In genomic region chr11:96254087-96254486, GRCh38 we compare ENCODE assay signal across 8 cellular contexts.
A peak's percentile ranks its signal among the peaks of the same experiment; 100 is the strongest.
DNase-seq lines count a peak whose midpoint lies in the region; ATAC-seq and TF ChIP-seq lines count a peak whose summit lies in the region.

No MANE protein-coding gene starts in this region.

- CTCF ChIA-PET in mammary epithelial cell (lab: Charles Lee; ENCODE audit: low non-redundant PET) = no interaction called here

- intact Hi-C loops in mammary epithelial cell (cut with micrococcal nuclease) = no loop called here
- intact Hi-C loops in colonic mucosa (cut with DNase I) = no loop called here

- 1% methylated on average over 7 of the region's 7 CpGs for WGBS in mammary epithelial cell (ENCODE audit: low coverage, missing lambda C conversion rate)

- H3K36me3 ChIP-seq in HUES6 (ENCODE audit: control insufficient read depth, insufficient read depth, low read length) (no peaks in the 10 kb centered on the region), mammary epithelial cell (ENCODE audit: insufficient read depth, low read length) (no peaks in the 10 kb centered on the region), colonic mucosa (no peaks in the 10 kb centered on the region)

- H3K4me3 ChIP-seq in HUES6 (ENCODE audit: low read depth, low read length) = no peak overlapping the region
- peak overlapping the region in 2 of 3 experiments; percentile 21 to 30 for H3K4me3 ChIP-seq in mammary epithelial cell (replicated peaks in 1 of 3; ENCODE audit: insufficient read depth in 1 of 3, low read depth in 2 of 3, low read length in 3 of 3)
- no peak overlapping the region for H3K4me3 ChIP-seq in colonic mucosa

- no peaks in the 10 kb centered on the region for H4K20me1 ChIP-seq in mammary epithelial cell (ENCODE audit: insufficient read depth, low read length)

- TF ChIP-seq CTCF in mammary epithelial cell (conservative IDR thresholded peaks at IDR 0.05 in 1 of 2, IDR thresholded peaks at IDR 0.05 in 1 of 2; ENCODE audit: extremely low read depth in 1 of 2, insufficient read depth in 1 of 2, low read depth in 1 of 2, low read length in 2 of 2) = no peak
- TF ChIP-seq CTCF in colonic mucosa (IDR thresholded peaks at IDR 0.05) = no peak

- ATAC-seq in GM21423 (IDR thresholded peaks at IDR 0.05; ENCODE audit: unreplicated experiment) = peak; percentile 58
- ATAC-seq in GM19455 (IDR thresholded peaks at IDR 0.05; ENCODE audit: unreplicated experiment) = no peak

- H3K4me1 ChIP-seq in HUES6 (ENCODE audit: control insufficient read depth, insufficient read depth, low read length) = peaks cover 38% of the 10 kb centered on the region
- peaks cover 32% of the 10 kb centered on the region for H3K4me1 ChIP-seq in mammary epithelial cell (ENCODE audit: insufficient read depth, low read length)
- peaks cover 3% of the 10 kb centered on the region for H3K4me1 ChIP-seq in colonic mucosa

- H3K27ac ChIP-seq in HUES6 (ENCODE audit: low read depth, low read length) (peak overlapping the region; percentile 41; the same call in 1 of the 2 replicates), mammary epithelial cell (ENCODE audit: insufficient read depth, low read depth, low read length) (peak overlapping the region; percentile 45), colonic mucosa (no peak overlapping the region)

- H3K79me2 ChIP-seq in mammary epithelial cell (ENCODE audit: insufficient read depth, low read length) = peaks cover 45% of the 10 kb centered on the region

- H3K27me3 ChIP-seq in HUES6 (ENCODE audit: control insufficient read depth, insufficient read depth, low read length) = no peaks in the 10 kb centered on the region
- no peaks in the 10 kb centered on the region for H3K27me3 ChIP-seq in mammary epithelial cell (ENCODE audit: insufficient read depth, low read length)
- H3K27me3 ChIP-seq in colonic mucosa = no peaks in the 10 kb centered on the region

- in situ Hi-C loops in mammary epithelial cell (cut with MboI; ENCODE audit: low sequenced_read_pairs in 2 of 2) = no loop called here

- H3K4me2 ChIP-seq in mammary epithelial cell (ENCODE audit: insufficient read depth, low read depth, low read length) = peak overlapping the region; percentile 76

- peak; percentile 83 for DNase-seq in EH (ENCODE audit: low read depth)
- peak; percentile 65 for DNase-seq in mammary epithelial cell
- peak; percentile 71 for DNase-seq in non-pigmented ciliary epithelial cell (ENCODE audit: low read depth)
- no peak for DNase-seq in colonic mucosa
- DNase-seq in NCI-H2081 (lab: John Stamatoyannopoulos, UW) = no peak

- H3K9me3 ChIP-seq in HUES6 (ENCODE audit: control insufficient read depth, insufficient read depth, low read depth, low read length) = no peaks in the 10 kb centered on the region
- no peaks in the 10 kb centered on the region for H3K9me3 ChIP-seq in mammary epithelial cell (replicated peaks; ENCODE audit: insufficient read depth, low read length)
- no peaks in the 10 kb centered on the region for H3K9me3 ChIP-seq in colonic mucosa

- H3K9ac ChIP-seq in HUES6 (ENCODE audit: low read length) = peak overlapping the region; percentile 13
- peak overlapping the region; percentile 50 for H3K9ac ChIP-seq in mammary epithelial cell (ENCODE audit: insufficient read depth, low read length)
- H3K9ac ChIP-seq in colonic mucosa (ENCODE audit: low read depth in 2 of 2, low read length in 2 of 2) = no peak overlapping the region

- H2AFZ ChIP-seq in mammary epithelial cell (ENCODE audit: low read depth, low read length) = peak overlapping the region; percentile 65

- BruUV-seq in mammary epithelial cell (replicated peaks; lab: Mats Ljungman, UMichigan) = no TSS peak

- dilution Hi-C loops in mammary epithelial cell (cut with HindIII; ENCODE audit: low sequenced_read_pairs) = no loop called here

Comparison
In these comparisons a context has a peak if more than half of its experiments do, and no peak if none do; other contexts are left out.
1. DNase-seq: peak in EH (single experiment), mammary epithelial cell (single experiment) and non-pigmented ciliary epithelial cell (single experiment); none in colonic mucosa (single experiment) and NCI-H2081 (0 of 2).
2. H3K4me3 ChIP-seq: peak in mammary epithelial cell (2 of 3); none in HUES6 (single experiment) and colonic mucosa (single experiment).
3. H3K9ac ChIP-seq: peak in HUES6 (single experiment) and mammary epithelial cell (single experiment); none in colonic mucosa (0 of 2).